Comparison of ENCODE assay signal across 2 cellular contexts in the genomic region with DNA sequence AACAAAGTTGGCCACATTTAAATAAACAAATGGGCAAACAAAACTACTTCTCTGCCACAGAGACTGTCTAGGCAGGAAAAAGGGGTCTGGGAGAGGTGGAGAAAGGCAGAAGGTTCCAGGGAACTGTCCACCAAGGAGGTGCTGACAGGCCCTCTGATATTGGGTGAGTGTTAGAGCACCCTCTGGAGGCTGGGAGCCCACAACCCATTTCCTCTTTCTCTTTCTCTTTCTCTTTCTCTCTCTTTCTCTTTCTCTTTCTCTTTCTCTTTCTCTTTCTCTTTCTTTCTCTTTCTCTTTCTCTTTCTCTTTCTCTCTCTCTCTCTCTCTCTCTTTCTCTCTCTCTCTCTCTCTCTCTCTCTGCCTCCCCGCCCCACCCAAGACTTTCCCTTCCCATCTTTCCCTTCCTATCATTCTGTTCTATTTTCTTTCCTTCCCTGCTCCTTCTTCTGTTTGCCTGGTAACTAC.
TF ChIP-seq lines count a peak whose summit lies in the region.

No MANE protein-coding gene starts in this region.

TF ChIP-seq in GM12878, 131 proteins besides CTCF, POLR2A, EP300 and RAD21 (continued from another document and continues in another):
- TF ChIP-seq ETV6 (conservative IDR thresholded peaks at IDR 0.05 in 1 of 2, IDR thresholded peaks at IDR 0.05 in 1 of 2; ENCODE audit: borderline replicate concordance in 1 of 2, low read depth in 1 of 2) (no peak), BCL11A (IDR thresholded peaks at IDR 0.05; ENCODE audit: low read depth, low read length) (no peak), JUNB (IDR thresholded peaks at IDR 0.05) (no peak), ZNF274 (IDR thresholded peaks at IDR 0.05; ENCODE audit: insufficient read depth, insufficient read length) (no peak), ELK1 (IDR thresholded peaks at IDR 0.05; ENCODE audit: low read depth, low read length) (no peak), E2F4 (IDR thresholded peaks at IDR 0.05; ENCODE audit: low read depth, low read length) (no peak), ZZZ3 (IDR thresholded peaks at IDR 0.05; ENCODE audit: control insufficient read depth, insufficient read length, low read depth) (no peak), SPI1 (IDR thresholded peaks at IDR 0.05; ENCODE audit: borderline replicate concordance, insufficient read depth, low read depth, low read length) (peak; percentile 62; the same call in 1 of the 2 replicates), ZNF622 (IDR thresholded peaks at IDR 0.05) (no peak), SUZ12 (IDR thresholded peaks at IDR 0.05; ENCODE audit: unreplicated experiment) (no peak), ATF7 (IDR thresholded peaks at IDR 0.05; ENCODE audit: low read depth) (peak; percentile 49), NFYA (IDR thresholded peaks at IDR 0.05; ENCODE audit: borderline replicate concordance, low read depth, low read length) (no peak), FOS (IDR thresholded peaks at IDR 0.05; ENCODE audit: borderline replicate concordance, extremely low read depth, insufficient read length) (no peak), PAX8 (IDR thresholded peaks at IDR 0.05) (peak; percentile 56; the same call in 1 of the 2 replicates), MEF2A (IDR thresholded peaks at IDR 0.05; ENCODE audit: insufficient read depth, low read depth, low read length) (no peak), MYC (IDR thresholded peaks at IDR 0.05; ENCODE audit: insufficient read depth, insufficient read length, insufficient replicate concordance, low read length, severe bottlenecking) (no peak), DPF2 (IDR thresholded peaks at IDR 0.05) (no peak), NR2C1 (IDR thresholded peaks at IDR 0.05) (no peak), NBN (IDR thresholded peaks at IDR 0.05) (0 out of 2 replicates have a peak, but pooled peaks have one; percentile 65), RAD51 (IDR thresholded peaks at IDR 0.05) (peak; percentile 76), ZNF592 (IDR thresholded peaks at IDR 0.05) (peak; percentile 88)
- TF ChIP-seq, protein P1, sequence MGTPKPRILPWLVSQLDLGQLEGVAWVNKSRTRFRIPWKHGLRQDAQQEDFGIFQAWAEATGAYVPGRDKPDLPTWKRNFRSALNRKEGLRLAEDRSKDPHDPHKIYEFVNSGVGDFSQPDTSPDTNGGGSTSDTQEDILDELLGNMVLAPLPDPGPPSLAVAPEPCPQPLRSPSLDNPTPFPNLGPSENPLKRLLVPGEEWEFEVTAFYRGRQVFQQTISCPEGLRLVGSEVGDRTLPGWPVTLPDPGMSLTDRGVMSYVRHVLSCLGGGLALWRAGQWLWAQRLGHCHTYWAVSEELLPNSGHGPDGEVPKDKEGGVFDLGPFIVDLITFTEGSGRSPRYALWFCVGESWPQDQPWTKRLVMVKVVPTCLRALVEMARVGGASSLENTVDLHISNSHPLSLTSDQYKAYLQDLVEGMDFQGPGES (IDR thresholded peaks at IDR 0.05), result no peak

TF ChIP-seq in HepG2, 621 proteins besides CTCF, POLR2A, EP300 and RAD21 (continued from another document and continues in another):
- TF ChIP-seq, protein P2, sequence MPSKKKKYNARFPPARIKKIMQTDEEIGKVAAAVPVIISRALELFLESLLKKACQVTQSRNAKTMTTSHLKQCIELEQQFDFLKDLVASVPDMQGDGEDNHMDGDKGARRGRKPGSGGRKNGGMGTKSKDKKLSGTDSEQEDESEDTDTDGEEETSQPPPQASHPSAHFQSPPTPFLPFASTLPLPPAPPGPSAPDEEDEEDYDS (CRISPR knock-in tag; IDR thresholded peaks at IDR 0.05), result 0 out of 2 replicates have a peak, but pooled peaks have one; percentile 14
- TF ChIP-seq, protein P3, sequence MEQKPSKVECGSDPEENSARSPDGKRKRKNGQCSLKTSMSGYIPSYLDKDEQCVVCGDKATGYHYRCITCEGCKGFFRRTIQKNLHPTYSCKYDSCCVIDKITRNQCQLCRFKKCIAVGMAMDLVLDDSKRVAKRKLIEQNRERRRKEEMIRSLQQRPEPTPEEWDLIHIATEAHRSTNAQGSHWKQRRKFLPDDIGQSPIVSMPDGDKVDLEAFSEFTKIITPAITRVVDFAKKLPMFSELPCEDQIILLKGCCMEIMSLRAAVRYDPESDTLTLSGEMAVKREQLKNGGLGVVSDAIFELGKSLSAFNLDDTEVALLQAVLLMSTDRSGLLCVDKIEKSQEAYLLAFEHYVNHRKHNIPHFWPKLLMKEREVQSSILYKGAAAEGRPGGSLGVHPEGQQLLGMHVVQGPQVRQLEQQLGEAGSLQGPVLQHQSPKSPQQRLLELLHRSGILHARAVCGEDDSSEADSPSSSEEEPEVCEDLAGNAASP (CRISPR knock-in tag; IDR thresholded peaks at IDR 0.05; ENCODE audit: borderline replicate concordance), result peak; percentile 37; the same call in 1 of the 2 replicates
- TF ChIP-seq NFE2 (CRISPR knock-in tag; IDR thresholded peaks at IDR 0.05) (no peak), NKX3-1 (CRISPR knock-in tag; IDR thresholded peaks at IDR 0.05) (peak; percentile 69), ZBTB43 (CRISPR knock-in tag; conservative IDR thresholded peaks at IDR 0.05) (0 out of 2 replicates have a peak, but pooled peaks have one; percentile 40), POGZ (CRISPR knock-in tag; IDR thresholded peaks at IDR 0.05) (no peak), MLXIP (CRISPR knock-in tag; IDR thresholded peaks at IDR 0.05; ENCODE audit: borderline replicate concordance) (peak; percentile 64; the same call in 1 of the 2 replicates), PRMT3 (CRISPR knock-in tag; IDR thresholded peaks at IDR 0.05; ENCODE audit: borderline replicate concordance, low read depth) (0 out of 2 replicates have a peak, but pooled peaks have one; percentile 33), ONECUT2 (CRISPR knock-in tag; IDR thresholded peaks at IDR 0.05) (0 out of 2 replicates have a peak, but pooled peaks have one; percentile 26), ZBTB10 (CRISPR knock-in tag; IDR thresholded peaks at IDR 0.05; ENCODE audit: borderline replicate concordance) (0 out of 2 replicates have a peak, but pooled peaks have one; percentile 20), TOE1 (CRISPR knock-in tag; IDR thresholded peaks at IDR 0.05) (0 out of 2 replicates have a peak, but pooled peaks have one; percentile 52), ZNF556 (CRISPR knock-in tag; IDR thresholded peaks at IDR 0.05; ENCODE audit: borderline replicate concordance) (no peak), ZFP37 (CRISPR knock-in tag; IDR thresholded peaks at IDR 0.05; ENCODE audit: borderline replicate concordance) (peak; percentile 79; the same call in 1 of the 2 replicates), ZNF879 (CRISPR knock-in tag; IDR thresholded peaks at IDR 0.05) (no peak), ZNF232 (CRISPR knock-in tag; IDR thresholded peaks at IDR 0.05; ENCODE audit: borderline replicate concordance) (peak; percentile 68; the same call in 1 of the 2 replicates), ERF (CRISPR knock-in tag; IDR thresholded peaks at IDR 0.05) (peak; percentile 57; the same call in 1 of the 2 replicates), TEF (CRISPR knock-in tag; IDR thresholded peaks at IDR 0.05) (peak; percentile 65; the same call in 1 of the 2 replicates), MLLT10 (CRISPR knock-in tag; IDR thresholded peaks at IDR 0.05) (no peak), ZNF557 (CRISPR knock-in tag; IDR thresholded peaks at IDR 0.05) (0 out of 2 replicates have a peak, but pooled peaks have one; percentile 72), ZNF776 (CRISPR knock-in tag; IDR thresholded peaks at IDR 0.05) (no peak), MEF2D (CRISPR knock-in tag; IDR thresholded peaks at IDR 0.05) (0 out of 2 replicates have a peak, but pooled peaks have one; percentile 33), KLF12 (CRISPR knock-in tag; IDR thresholded peaks at IDR 0.05; ENCODE audit: borderline replicate concordance) (no peak), ZNF205 (CRISPR knock-in tag; IDR thresholded peaks at IDR 0.05) (no peak)
- TF ChIP-seq, protein P4, sequence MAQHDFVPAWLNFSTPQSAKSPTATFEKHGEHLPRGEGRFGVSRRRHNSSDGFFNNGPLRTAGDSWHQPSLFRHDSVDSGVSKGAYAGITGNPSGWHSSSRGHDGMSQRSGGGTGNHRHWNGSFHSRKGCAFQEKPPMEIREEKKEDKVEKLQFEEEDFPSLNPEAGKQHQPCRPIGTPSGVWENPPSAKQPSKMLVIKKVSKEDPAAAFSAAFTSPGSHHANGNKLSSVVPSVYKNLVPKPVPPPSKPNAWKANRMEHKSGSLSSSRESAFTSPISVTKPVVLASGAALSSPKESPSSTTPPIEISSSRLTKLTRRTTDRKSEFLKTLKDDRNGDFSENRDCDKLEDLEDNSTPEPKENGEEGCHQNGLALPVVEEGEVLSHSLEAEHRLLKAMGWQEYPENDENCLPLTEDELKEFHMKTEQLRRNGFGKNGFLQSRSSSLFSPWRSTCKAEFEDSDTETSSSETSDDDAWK (CRISPR knock-in tag; IDR thresholded peaks at IDR 0.05), result no peak
- TF ChIP-seq, protein P5, sequence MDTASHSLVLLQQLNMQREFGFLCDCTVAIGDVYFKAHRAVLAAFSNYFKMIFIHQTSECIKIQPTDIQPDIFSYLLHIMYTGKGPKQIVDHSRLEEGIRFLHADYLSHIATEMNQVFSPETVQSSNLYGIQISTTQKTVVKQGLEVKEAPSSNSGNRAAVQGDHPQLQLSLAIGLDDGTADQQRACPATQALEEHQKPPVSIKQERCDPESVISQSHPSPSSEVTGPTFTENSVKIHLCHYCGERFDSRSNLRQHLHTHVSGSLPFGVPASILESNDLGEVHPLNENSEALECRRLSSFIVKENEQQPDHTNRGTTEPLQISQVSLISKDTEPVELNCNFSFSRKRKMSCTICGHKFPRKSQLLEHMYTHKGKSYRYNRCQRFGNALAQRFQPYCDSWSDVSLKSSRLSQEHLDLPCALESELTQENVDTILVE (CRISPR knock-in tag; IDR thresholded peaks at IDR 0.05), result 0 out of 2 replicates have a peak, but pooled peaks have one; percentile 42
- TF ChIP-seq, protein P6, sequence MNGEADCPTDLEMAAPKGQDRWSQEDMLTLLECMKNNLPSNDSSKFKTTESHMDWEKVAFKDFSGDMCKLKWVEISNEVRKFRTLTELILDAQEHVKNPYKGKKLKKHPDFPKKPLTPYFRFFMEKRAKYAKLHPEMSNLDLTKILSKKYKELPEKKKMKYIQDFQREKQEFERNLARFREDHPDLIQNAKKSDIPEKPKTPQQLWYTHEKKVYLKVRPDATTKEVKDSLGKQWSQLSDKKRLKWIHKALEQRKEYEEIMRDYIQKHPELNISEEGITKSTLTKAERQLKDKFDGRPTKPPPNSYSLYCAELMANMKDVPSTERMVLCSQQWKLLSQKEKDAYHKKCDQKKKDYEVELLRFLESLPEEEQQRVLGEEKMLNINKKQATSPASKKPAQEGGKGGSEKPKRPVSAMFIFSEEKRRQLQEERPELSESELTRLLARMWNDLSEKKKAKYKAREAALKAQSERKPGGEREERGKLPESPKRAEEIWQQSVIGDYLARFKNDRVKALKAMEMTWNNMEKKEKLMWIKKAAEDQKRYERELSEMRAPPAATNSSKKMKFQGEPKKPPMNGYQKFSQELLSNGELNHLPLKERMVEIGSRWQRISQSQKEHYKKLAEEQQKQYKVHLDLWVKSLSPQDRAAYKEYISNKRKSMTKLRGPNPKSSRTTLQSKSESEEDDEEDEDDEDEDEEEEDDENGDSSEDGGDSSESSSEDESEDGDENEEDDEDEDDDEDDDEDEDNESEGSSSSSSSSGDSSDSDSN (CRISPR knock-in tag; IDR thresholded peaks at IDR 0.05), result no peak
